Comparison of ENCODE assay signal across 17 cellular contexts in genomic region chr21:17742181-17742580, GRCh38.
DNase-seq lines count a peak whose midpoint lies in the region; ATAC-seq, FAIRE-seq and TF ChIP-seq lines count a peak whose summit lies in the region.
"Had no signal": no experiment of that assay in that cellular context is flagged by ENCODE, and none has a peak within 500 bp of the region (broad histone marks: within the 10 kb centered on the region; RNA-seq: fewer than 3 reads in every experiment).

No MANE protein-coding gene starts in this region.

- H3K4me1 Mint-ChIP-seq in activated T-cell treated with anti-CD3 and anti-CD28 coated beads, Interleukin-2, amount 50 U/mL, for 72 hours (ENCODE audit: low read depth) = peaks cover 25% of the 10 kb centered on the region
- H3K4me1 Mint-ChIP-seq in stimulated activated effector memory CD8-positive, alpha-beta T cell treated with anti-CD3 and anti-CD28 coated beads, Interleukin-12 subunit alpha, Interleukin-12 subunit beta, amount 100 ng/mL, for 72 hours = peaks cover 18% of the 10 kb centered on the region

- no peak for ATAC-seq in activated T-cell treated with anti-CD3 and anti-CD28 coated beads, Interleukin-2, amount 50 U/mL, for 72 hours (replicated peaks in 1 of 2)
- ATAC-seq in stimulated activated effector memory CD8-positive, alpha-beta T cell treated with anti-CD3 and anti-CD28 coated beads, Interleukin-12 subunit alpha, Interleukin-12 subunit beta, amount 100 ng/mL, for 72 hours = no peak

- H3K27me3 ChIP-seq in bronchial epithelial cell (ENCODE audit: control insufficient read depth, insufficient read depth, low read length) = no peaks in the 10 kb centered on the region

- DNase-seq in activated T-cell treated with anti-CD3 and anti-CD28 coated beads, Interleukin-2, amount 50 U/mL, for 72 hours = no peak
- DNase-seq in activated T-cell treated with anti-CD3 and anti-CD28 coated beads for 4 hours (no peak), bronchial epithelial cell (ENCODE audit: low read depth) (peak; percentile 76), kidney tubule cell (ENCODE audit: low spot score) (peak; percentile 16), foreskin melanocyte (no peak), GDM1 (lab: John Stamatoyannopoulos, UW) (no peak), D341Med (ENCODE audit: low spot score) (no peak)
- DNase-seq in stimulated activated effector memory CD8-positive, alpha-beta T cell treated with anti-CD3 and anti-CD28 coated beads, Interleukin-12 subunit alpha, Interleukin-12 subunit beta, amount 100 ng/mL, for 72 hours (ENCODE audit: low spot score in 2 of 2) = no peak
- DNase-seq: CD4-positive, alpha-beta memory T cell; GF-D8; HFFc6; NCI-H187 treated with DMSO at 0.1 percent for 48 hours; NCI-H526 treated with DMSO at 0.1 percent for 48 hours; SIG-M5 had no signal

- no peak overlapping the region for H3K4me3 ChIP-seq in bronchial epithelial cell (ENCODE audit: low read depth, low read length)

- H3K36me3 Mint-ChIP-seq in activated T-cell treated with anti-CD3 and anti-CD28 coated beads, Interleukin-2, amount 50 U/mL, for 72 hours (ENCODE audit: insufficient read depth in 2 of 2) = peaks cover 0 to 6% of the 10 kb centered on the region in 2 donors
- H3K36me3 Mint-ChIP-seq in stimulated activated effector memory CD8-positive, alpha-beta T cell treated with anti-CD3 and anti-CD28 coated beads, Interleukin-12 subunit alpha, Interleukin-12 subunit beta, amount 100 ng/mL, for 72 hours = no peaks in the 10 kb centered on the region

- no peak for FAIRE-seq in bronchial epithelial cell (lab: Jason Lieb, UNC)
- FAIRE-seq: GM12891, GM18507, H54 had no signal

- peak overlapping the region in 1 of 2 donors; percentile 20 for H3K4me3 Mint-ChIP-seq in activated T-cell treated with anti-CD3 and anti-CD28 coated beads, Interleukin-2, amount 50 U/mL, for 72 hours
- H3K4me3 Mint-ChIP-seq in stimulated activated effector memory CD8-positive, alpha-beta T cell treated with anti-CD3 and anti-CD28 coated beads, Interleukin-12 subunit alpha, Interleukin-12 subunit beta, amount 100 ng/mL, for 72 hours = no peak overlapping the region
- H3K4me3 Mint-ChIP-seq: CD4-positive, alpha-beta memory T cell; HFFc6 had no signal

- no peaks in the 10 kb centered on the region for H3K36me3 ChIP-seq in bronchial epithelial cell (ENCODE audit: control insufficient read depth, insufficient read depth, low read length)

- H3K9me3 Mint-ChIP-seq in activated T-cell treated with anti-CD3 and anti-CD28 coated beads, Interleukin-2, amount 50 U/mL, for 72 hours = peaks cover 0 to 2% of the 10 kb centered on the region in 2 donors
- no peaks in the 10 kb centered on the region for H3K9me3 Mint-ChIP-seq in stimulated activated effector memory CD8-positive, alpha-beta T cell treated with anti-CD3 and anti-CD28 coated beads, Interleukin-12 subunit alpha, Interleukin-12 subunit beta, amount 100 ng/mL, for 72 hours

- H3K27ac Mint-ChIP-seq in activated T-cell treated with anti-CD3 and anti-CD28 coated beads, Interleukin-2, amount 50 U/mL, for 72 hours = peak overlapping the region; percentile 53
- H3K27ac Mint-ChIP-seq in stimulated activated effector memory CD8-positive, alpha-beta T cell treated with anti-CD3 and anti-CD28 coated beads, Interleukin-12 subunit alpha, Interleukin-12 subunit beta, amount 100 ng/mL, for 72 hours = peak overlapping the region; percentile 24
- H3K27ac Mint-ChIP-seq: CD4-positive, alpha-beta memory T cell; HFFc6 had no signal

- TF ChIP-seq CTCF in bronchial epithelial cell (IDR thresholded peaks at IDR 0.05; ENCODE audit: insufficient read depth, low read length, severe bottlenecking) = no peak

- H3K27me3 Mint-ChIP-seq in activated T-cell treated with anti-CD3 and anti-CD28 coated beads, Interleukin-2, amount 50 U/mL, for 72 hours (ENCODE audit: low read depth) = no peaks in the 10 kb centered on the region
- H3K27me3 Mint-ChIP-seq: CD4-positive, alpha-beta memory T cell had no signal

Comparison
In these comparisons a context has a peak if more than half of its experiments do, and no peak if none do; other contexts are left out.
1. DNase-seq: peak in bronchial epithelial cell (single experiment) and kidney tubule cell (single experiment); none in activated T-cell treated with anti-CD3 and anti-CD28 coated beads, Interleukin-2, amount 50 U/mL, for 72 hours (0 of 2), activated T-cell treated with anti-CD3 and anti-CD28 coated beads for 4 hours (single experiment), stimulated activated effector memory CD8-positive, alpha-beta T cell treated with anti-CD3 and anti-CD28 coated beads, Interleukin-12 subunit alpha, Interleukin-12 subunit beta, amount 100 ng/mL, for 72 hours (0 of 2), foreskin melanocyte (single experiment), GDM1 (single experiment) and D341Med (single experiment).